ENCODE assay signal across 1 cellular context in genomic region chr15:74389115-74390048, GRCh38.
TF ChIP-seq lines count a peak whose summit lies in the region.

No MANE protein-coding gene starts in this region.

TF ChIP-seq in endothelial cell of umbilical vein, 7 proteins besides CTCF, POLR2A, EP300 and RAD21 (continued from another document):
- TF ChIP-seq POLR2AphosphoS5 (IDR thresholded peaks at IDR 0.05; ENCODE audit: insufficient read depth, low read depth, low read length) (no peak), GATA2 (IDR thresholded peaks at IDR 0.05; ENCODE audit: insufficient read depth, insufficient read length, low read depth, low read length) (no peak), FOS (IDR thresholded peaks at IDR 0.05; ENCODE audit: borderline replicate concordance, insufficient read depth, low read length) (no peak), EZH2 (IDR thresholded peaks at IDR 0.05; ENCODE audit: borderline replicate concordance, low read depth, low read length, severe bottlenecking) (no peak)
